In genomic region chr11:126631399-126631798, GRCh38 we compare ENCODE assay signal across 21 cellular contexts.
DNase-seq lines count a peak whose midpoint lies in the region; ATAC-seq and TF ChIP-seq lines count a peak whose summit lies in the region.
"Had no signal": no experiment of that assay in that cellular context is flagged by ENCODE, and none has a peak within 500 bp of the region (broad histone marks: within the 10 kb centered on the region; RNA-seq: fewer than 3 reads in every experiment).

No MANE protein-coding gene starts in this region.

- peaks cover 2% of the 10 kb centered on the region for H3K27me3 Mint-ChIP-seq in CD8-positive, alpha-beta T cell (ENCODE audit: low read depth)

- H3K27ac Mint-ChIP-seq in CD8-positive, alpha-beta T cell: no peak overlapping the region
- H3K27ac Mint-ChIP-seq: CD14-positive monocyte; CD4-positive, alpha-beta memory T cell; GM23338; IgD-negative memory B cell had no signal

- CTCF ChIA-PET in CD8-positive, alpha-beta T cell (lab: Charles Lee): no interaction called here

- H3K4me1 ChIP-seq in CD8-positive, alpha-beta T cell (ENCODE audit: insufficient read depth, low read length): no peaks in the 10 kb centered on the region
- H3K4me1 ChIP-seq: BE2C had no signal

- no peaks in the 10 kb centered on the region for H3K9me3 ChIP-seq in CD8-positive, alpha-beta T cell (ENCODE audit: low read length)
- H3K9me3 ChIP-seq: BE2C had no signal

- H3K9me3 Mint-ChIP-seq in CD8-positive, alpha-beta T cell: no peaks in the 10 kb centered on the region
- H3K9me3 Mint-ChIP-seq: CD4-positive, alpha-beta memory T cell; GM23338 had no signal

- ATAC-seq in GM18909 (IDR thresholded peaks at IDR 0.05; ENCODE audit: poor library complexity, unreplicated experiment) (no peak), GM21619 (IDR thresholded peaks at IDR 0.05; ENCODE audit: unreplicated experiment) (no peak)
- ATAC-seq in CD8-positive, alpha-beta T cell: no peak
- ATAC-seq: GM12878, GM23338, HCT116, HepG2 had no signal

- intact Hi-C loops in CD8-positive, alpha-beta T cell (cut with DNase I, micrococcal nuclease): no loop called here

- no peaks in the 10 kb centered on the region for H3K4me1 Mint-ChIP-seq in CD8-positive, alpha-beta T cell (ENCODE audit: low read depth)
- H3K4me1 Mint-ChIP-seq: CD14-positive monocyte; CD4-positive, alpha-beta memory T cell; IgD-negative memory B cell had no signal

- H3K4me3 ChIP-seq in CD8-positive, alpha-beta T cell (ENCODE audit: low read depth, low read length): no peak overlapping the region
- H3K4me3 ChIP-seq: GM12878, GM23338 had no signal

- DNase-seq in NCI-H146 (lab: John Stamatoyannopoulos, UW): peak; percentile 33
- DNase-seq in NCI-H146 treated with DMSO at 0.1 percent for 48 hours (lab: John Stamatoyannopoulos, UW; ENCODE audit: unreplicated experiment): no peak
- peak; percentile 13 for DNase-seq in NCI-H345 (lab: John Stamatoyannopoulos, UW)
- peak; percentile 35 for DNase-seq in NCI-H69 (lab: John Stamatoyannopoulos, UW)
- DNase-seq in CD8-positive, alpha-beta T cell: no peak
- DNase-seq in T-helper 9 cell: no peak
- DNase-seq: 8988T; BE2C; Calu3; CD4-positive, alpha-beta memory T cell; DMS79 treated with DMSO at 0.1 percent for 48 hours; H7; KBM-7 had no signal

- H3K36me3 Mint-ChIP-seq in CD8-positive, alpha-beta T cell: no peaks in the 10 kb centered on the region
- H3K36me3 Mint-ChIP-seq: CD14-positive monocyte; CD4-positive, alpha-beta memory T cell; IgD-negative memory B cell had no signal

- H3K27ac ChIP-seq in CD8-positive, alpha-beta T cell (ENCODE audit: low read depth, low read length): no peak overlapping the region

- no peak for TF ChIP-seq CTCF in CD8-positive, alpha-beta T cell (IDR thresholded peaks at IDR 0.05)

- no peaks in the 10 kb centered on the region for H3K27me3 ChIP-seq in CD8-positive, alpha-beta T cell (ENCODE audit: insufficient read depth, low read length)

- no peaks in the 10 kb centered on the region for H3K36me3 ChIP-seq in CD8-positive, alpha-beta T cell (ENCODE audit: insufficient read depth, low read length)
- H3K36me3 ChIP-seq: BE2C had no signal

- POLR2A ChIA-PET in CD8-positive, alpha-beta T cell (lab: Charles Lee): no interaction called here

- no peak overlapping the region for H3K4me3 Mint-ChIP-seq in CD8-positive, alpha-beta T cell
- H3K4me3 Mint-ChIP-seq: CD14-positive monocyte; CD4-positive, alpha-beta memory T cell; GM23338; IgD-negative memory B cell had no signal

Comparison
In these comparisons a context has a peak if more than half of its experiments do, and no peak if none do; other contexts are left out.
1. DNase-seq: peak in NCI-H146 (single experiment), NCI-H345 (single experiment) and NCI-H69 (single experiment); none in NCI-H146 treated with DMSO at 0.1 percent for 48 hours (single experiment), CD8-positive, alpha-beta T cell (0 of 7) and T-helper 9 cell (single experiment).